Comparison of ENCODE assay signal across 8 cellular contexts in genomic region chr1:207848234-207848633, GRCh38.
DNase-seq lines count a peak whose midpoint lies in the region; ATAC-seq and TF ChIP-seq lines count a peak whose summit lies in the region.

No MANE protein-coding gene starts in this region.

- ATAC-seq in GM18505 (IDR thresholded peaks at IDR 0.05; ENCODE audit: unreplicated experiment), result no peak

- H3K4me1 ChIP-seq in adrenal gland (replicated peaks in 1 of 2), result peaks cover 19 to 86% of the 10 kb centered on the region in 2 donors
- H3K4me1 ChIP-seq in tibial nerve, result peaks cover 0 to 86% (median 24%) of the 10 kb centered on the region in 4 donors

- intact Hi-C loops in adrenal gland (cut with DNase I), result no loop called here

- H3K36me3 ChIP-seq in adrenal gland (replicated peaks in 1 of 2) (no peaks in the 10 kb centered on the region), tibial nerve (peaks cover 0 to 4% (median 0%) of the 10 kb centered on the region in 3 donors)

- H3K27me3 ChIP-seq in adrenal gland, result no peaks in the 10 kb centered on the region
- H3K27me3 ChIP-seq in tibial nerve, result no peaks in the 10 kb centered on the region

- H3K27ac ChIP-seq in adrenal gland (peak overlapping the region; percentile 60 to 87 (median 65)), tibial nerve (peak overlapping the region in 3 of 4 donors; percentile 41 to 68 (median 65))

- peak overlapping the region; percentile 92 for H3K27ac Mint-ChIP-seq in activated T-cell treated with anti-CD3 and anti-CD28 coated beads, Interleukin-2, amount 50 U/mL, for 24 hours

- peaks cover 85% of the 10 kb centered on the region for H3K4me1 Mint-ChIP-seq in activated T-cell treated with anti-CD3 and anti-CD28 coated beads, Interleukin-2, amount 50 U/mL, for 24 hours (ENCODE audit: low read depth)

- peaks cover 62% of the 10 kb centered on the region for H3K36me3 Mint-ChIP-seq in activated T-cell treated with anti-CD3 and anti-CD28 coated beads, Interleukin-2, amount 50 U/mL, for 24 hours (ENCODE audit: low read depth)

- peak; percentile 55 for DNase-seq in activated T-cell treated with anti-CD3 and anti-CD28 coated beads, Interleukin-2, amount 50 U/mL, for 24 hours
- no peak for DNase-seq in activated T-cell treated with anti-CD3 and anti-CD28 coated beads for 4 hours
- peak; percentile 12 for DNase-seq in NCI-H2196 (lab: John Stamatoyannopoulos, UW; ENCODE audit: unreplicated experiment)
- peak; percentile 64 to 92 (median 86) for DNase-seq in adrenal gland
- DNase-seq in left kidney (ENCODE audit: low read depth, low spot score), result peak; percentile 31
- peak in 1 of 2 donors; percentile 60 for DNase-seq in tibial nerve (ENCODE audit: low spot score in 2 of 2)
- no peak for DNase-seq in hippocampal formation (lab: John Stamatoyannopoulos, UW)

- TF ChIP-seq POLR2A in adrenal gland (IDR thresholded peaks at IDR 0.05), result peak in 1 of 2 donors; percentile 26
- no peak for TF ChIP-seq POLR2A in tibial nerve (IDR thresholded peaks at IDR 0.05)
- TF ChIP-seq POLR2A in GM18505 (IDR thresholded peaks at IDR 0.05; ENCODE audit: borderline replicate concordance, extremely low read depth, insufficient read depth, insufficient read length), result no peak

- 10 to 47% (median 18%) methylated on average over 3 to 5 of the region's 5 CpGs for WGBS in adrenal gland, 4 donors
- WGBS in tibial nerve, 2 donors, result 55 to 64% methylated on average over 5 of the region's 5 CpGs

- H3K4me3 ChIP-seq in adrenal gland (no peak overlapping the region), tibial nerve (no peak overlapping the region)

- H3K4me3 Mint-ChIP-seq in activated T-cell treated with anti-CD3 and anti-CD28 coated beads, Interleukin-2, amount 50 U/mL, for 24 hours, result peak overlapping the region; percentile 44

- peak in 1 of 2 donors; percentile 66 for TF ChIP-seq EP300 in tibial nerve (IDR thresholded peaks at IDR 0.05)

- H3K9me3 Mint-ChIP-seq in activated T-cell treated with anti-CD3 and anti-CD28 coated beads, Interleukin-2, amount 50 U/mL, for 24 hours, result no peaks in the 10 kb centered on the region

- TF ChIP-seq CTCF in adrenal gland (IDR thresholded peaks at IDR 0.05), result no peak
- TF ChIP-seq CTCF in tibial nerve (IDR thresholded peaks at IDR 0.05), result no peak

- H3K27me3 Mint-ChIP-seq in activated T-cell treated with anti-CD3 and anti-CD28 coated beads, Interleukin-2, amount 50 U/mL, for 24 hours, result no peaks in the 10 kb centered on the region

- H3K9me3 ChIP-seq in adrenal gland (replicated peaks in 1 of 3), result no peaks in the 10 kb centered on the region
- no peaks in the 10 kb centered on the region for H3K9me3 ChIP-seq in tibial nerve

Comparison
In these comparisons a context has a peak if more than half of its experiments do, and no peak if none do; other contexts are left out.
1. DNase-seq: peak in activated T-cell treated with anti-CD3 and anti-CD28 coated beads, Interleukin-2, amount 50 U/mL, for 24 hours (single experiment), NCI-H2196 (single experiment), adrenal gland (7 of 7) and left kidney (single experiment); none in activated T-cell treated with anti-CD3 and anti-CD28 coated beads for 4 hours (single experiment) and hippocampal formation (0 of 2).